ENCODE assay signal across 14 cellular contexts in the genomic region with DNA sequence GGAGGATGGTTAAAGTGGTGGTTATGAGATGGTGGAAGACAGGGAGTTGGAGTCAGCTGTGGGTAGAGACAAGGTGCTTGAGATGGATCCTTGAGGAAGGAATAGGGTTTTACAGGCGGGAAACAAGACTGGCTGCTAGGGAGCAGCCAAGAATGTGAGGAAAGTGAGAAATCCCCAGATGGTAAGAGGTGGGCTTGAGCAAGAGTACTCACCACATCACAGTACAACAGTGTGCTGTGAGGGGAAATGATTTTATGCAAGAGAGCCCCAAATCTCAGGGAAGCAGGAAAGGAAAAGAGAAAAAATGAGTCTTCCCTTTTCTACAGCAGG. TPM values are rescaled to one million over a fixed set of nuclear protein-coding genes. Genes with fewer than 3 reads are reported as not detected.
A peak's percentile ranks its signal among the peaks of the same experiment; 100 is the strongest.
DNase-seq lines count a peak whose midpoint lies in the region; ATAC-seq and TF ChIP-seq lines count a peak whose summit lies in the region.
"Had no signal": no experiment of that assay in that cellular context is flagged by ENCODE, and none has a peak within 500 bp of the region (broad histone marks: within the 10 kb centered on the region; RNA-seq: fewer than 3 reads in every experiment).

No MANE protein-coding gene starts in this region.

- no peak overlapping the region for H3K9ac ChIP-seq in SK-N-MC (ENCODE audit: insufficient read length)
- H3K9ac ChIP-seq: KMS-11 had no signal

- POLR2A ChIA-PET in CD8-positive, alpha-beta memory T cell (lab: Charles Lee): interaction anchor here (1.3 kb wide), 1 partner anchor 8 kb away, joined by 3 read pairs; no protein-coding TSS in a partner anchor

- H3K36me3 Mint-ChIP-seq in CD8-positive, alpha-beta memory T cell: peaks cover 0 to 38% (median 5%) of the 10 kb centered on the region in 3 donors

- peak overlapping the region; percentile 9 to 96 (median 68) for H3K27ac Mint-ChIP-seq in CD8-positive, alpha-beta memory T cell

- H3K4me1 Mint-ChIP-seq in CD8-positive, alpha-beta memory T cell: peaks cover 24 to 60% (median 44%) of the 10 kb centered on the region in 3 donors

- TF ChIP-seq CTCF in dorsolateral prefrontal cortex (IDR thresholded peaks at IDR 0.05 in 54 of 56, conservative IDR thresholded peaks at IDR 0.05 in 2 of 56; ENCODE audit: low read depth in 1 of 56, partially characterized antibody in 56 of 56) (no peak), gastrocnemius medialis (IDR thresholded peaks at IDR 0.05 in 4 of 5, conservative IDR thresholded peaks at IDR 0.05 in 1 of 5) (no peak)

- in situ Hi-C loops in gastrocnemius medialis (cut with MboI; ENCODE audit: low sequenced_read_pairs in 4 of 4): loop anchor here in 1 of 4 donors (25.0 kb wide), 1 partner anchor 177 kb away; the partner anchor contains the start of gene C1RL

- no peak for TF ChIP-seq POLR2A in gastrocnemius medialis (IDR thresholded peaks at IDR 0.05)

- peaks cover 44% of the 10 kb centered on the region for H3K4me1 ChIP-seq in CD8-positive, alpha-beta memory T cell (ENCODE audit: insufficient read depth, low read length)
- peaks cover 30 to 42% of the 10 kb centered on the region in 2 donors for H3K4me1 ChIP-seq in gastrocnemius medialis

- no peak for DNase-seq in CD8-positive, alpha-beta memory T cell
- no peak for DNase-seq in SK-N-MC (ENCODE audit: low read depth, low spot score)
- DNase-seq in dorsolateral prefrontal cortex: no peak
- no peak for DNase-seq in gastrocnemius medialis
- no peak for DNase-seq in H7
- DNase-seq in GM19240 (ENCODE audit: insufficient read length, low spot score): no peak
- DNase-seq: aorta, DMS79, lower lobe of right lung, WERI-Rb-1 had no signal

- no peak overlapping the region for H3K27ac ChIP-seq in CD8-positive, alpha-beta memory T cell (ENCODE audit: low read depth, low read length)
- H3K27ac ChIP-seq in SK-N-MC: peak overlapping the region; percentile 57; the same call in 1 of the 2 replicates
- peak overlapping the region in 52 of 59 donors; percentile 16 to 100 (median 70) for H3K27ac ChIP-seq in dorsolateral prefrontal cortex
- H3K27ac ChIP-seq in gastrocnemius medialis: peak overlapping the region; percentile 57 to 96 (median 81)
- H3K27ac ChIP-seq: KMS-11, lower lobe of right lung, WERI-Rb-1 had no signal

- no peaks in the 10 kb centered on the region for H3K36me3 ChIP-seq in CD8-positive, alpha-beta memory T cell (ENCODE audit: insufficient read depth, low read length)
- H3K36me3 ChIP-seq in SK-N-MC (ENCODE audit: insufficient read depth, low read length): peaks cover 52% of the 10 kb centered on the region
- H3K36me3 ChIP-seq in gastrocnemius medialis: peaks cover 0 to 16% of the 10 kb centered on the region in 2 donors
- peaks cover 13% of the 10 kb centered on the region for H3K36me3 ChIP-seq in H7 (replicated peaks; ENCODE audit: control insufficient read depth, insufficient read depth, low read length)

- CTCF ChIA-PET in CD8-positive, alpha-beta memory T cell (lab: Charles Lee): interaction anchor here (0.9 to 22.6 kb wide), 6 partner anchors 9 to 173 kb away, joined by 3 to 815 read pairs (median 6); partner anchors contain the start of genes ATN1, C12orf57 and RNU7-1

- peak overlapping the region in 6 of 7 donors; percentile 18 to 85 (median 60) for H3K4me3 Mint-ChIP-seq in CD8-positive, alpha-beta memory T cell

- intact Hi-C loops in dorsolateral prefrontal cortex (cut with DNase I): loop anchor here in 1 of 2 donors (5.0 kb wide), 1 partner anchor 37 kb away; the partner anchor contains the start of genes EMG1 and PHB2
- intact Hi-C loops in gastrocnemius medialis (cut with DNase I; ENCODE audit: low total_unique reads): no loop called here

- ATAC-seq in gastrocnemius medialis (no peak), HG03025 (IDR thresholded peaks at IDR 0.05; ENCODE audit: low FRiP score, unreplicated experiment) (no peak), HG02870 (IDR thresholded peaks at IDR 0.05; ENCODE audit: unreplicated experiment) (no peak)
- ATAC-seq: lower lobe of right lung had no signal

- H3K4me3 ChIP-seq in CD8-positive, alpha-beta memory T cell (ENCODE audit: low read length): no peak overlapping the region
- H3K4me3 ChIP-seq in SK-N-MC (no peak overlapping the region), dorsolateral prefrontal cortex (peak overlapping the region in 1 of 59 donors; percentile 0), gastrocnemius medialis (no peak overlapping the region), H7 (ENCODE audit: insufficient read depth, low read depth, low read length) (no peak overlapping the region)
- H3K4me3 ChIP-seq: lower lobe of right lung, Peyer's patch had no signal

- H3K27me3 ChIP-seq in CD8-positive, alpha-beta memory T cell (ENCODE audit: insufficient read depth, low read length, poor library complexity, severe bottlenecking): no peaks in the 10 kb centered on the region
- no peaks in the 10 kb centered on the region for H3K27me3 ChIP-seq in dorsolateral prefrontal cortex
- no peaks in the 10 kb centered on the region for H3K27me3 ChIP-seq in gastrocnemius medialis
- H3K27me3 ChIP-seq in H7 (ENCODE audit: control insufficient read depth, insufficient read depth, low read length): no peaks in the 10 kb centered on the region
- H3K27me3 ChIP-seq: Peyer's patch had no signal

- H3K9me3 Mint-ChIP-seq in CD8-positive, alpha-beta memory T cell: no peaks in the 10 kb centered on the region

- H3K27me3 Mint-ChIP-seq in CD8-positive, alpha-beta memory T cell: peaks cover 0 to 1% of the 10 kb centered on the region in 2 donors

- H3K9me3 ChIP-seq in CD8-positive, alpha-beta memory T cell (ENCODE audit: low read length): no peaks in the 10 kb centered on the region
- H3K9me3 ChIP-seq in SK-N-MC (ENCODE audit: low read depth, low read length): no peaks in the 10 kb centered on the region
- no peaks in the 10 kb centered on the region for H3K9me3 ChIP-seq in gastrocnemius medialis
- H3K9me3 ChIP-seq: lower lobe of right lung, Peyer's patch had no signal

RNA-seq across cellular contexts. Expression of gene ATN1, which starts 7.4 kb away (rescaled TPM):
- 10 to 100 TPM; 54.8 to 60.4 TPM for total RNA-seq in CD8-positive, alpha-beta memory T cell
- polyA plus RNA-seq in CD8-positive, alpha-beta memory T cell: 0.62 TPM
- total RNA-seq in dorsolateral prefrontal cortex (100 to 1,000 TPM; 147 to 334 (median 199) TPM), gastrocnemius medialis (10 to 100 TPM; 11.5 to 31.5 (median 26.5) TPM)
- total RNA-seq in H7 (2014; rRNA removed; shearing (Covaris generic)): 11.4 and 13.4 TPM in 2 replicates

RNA-seq across cellular contexts. Expression of gene RNU7-1, which starts 8.4 kb away (rescaled TPM):
- total RNA-seq in CD8-positive, alpha-beta memory T cell: not detected
- not detected for polyA plus RNA-seq in CD8-positive, alpha-beta memory T cell
- not detected for total RNA-seq in dorsolateral prefrontal cortex
- total RNA-seq in gastrocnemius medialis: not detected
- total RNA-seq in H7 (2014; rRNA removed; shearing (Covaris generic)): not detected in 2 replicates
- total RNA-seq: aorta, lower lobe of right lung, Peyer's patch had no signal
- polyA plus RNA-seq: aorta had no signal

RNA-seq across cellular contexts. Expression of gene C12orf57, which starts 8.6 kb away (rescaled TPM):
- total RNA-seq in CD8-positive, alpha-beta memory T cell: 100 to 1,000 TPM; 297 to 304 TPM
- polyA plus RNA-seq in CD8-positive, alpha-beta memory T cell: 259 TPM
- 100 to 1,000 TPM; 102 to 287 (median 162) TPM for total RNA-seq in dorsolateral prefrontal cortex
- total RNA-seq in gastrocnemius medialis: 100 to 1,000 TPM; 175 to 220 (median 183) TPM
- total RNA-seq in H7 (2014; rRNA removed; shearing (Covaris generic)): 136 and 153 TPM in 2 replicates

RNA-seq across cellular contexts. Expression of gene PTPN6, which starts 16.0 kb away (rescaled TPM):
- total RNA-seq in CD8-positive, alpha-beta memory T cell: 100 to 1,000 TPM; 456 to 460 TPM
- polyA plus RNA-seq in CD8-positive, alpha-beta memory T cell: 379 TPM
- 10 to 100 TPM in 52 of 120 experiments, 1 to 10 TPM in 68; 2.6 to 25.6 (median 9.2) TPM for total RNA-seq in dorsolateral prefrontal cortex
- 1 to 10 TPM in 3 of 4 donors, under 1 TPM in 1; 0.87 to 7.6 (median 5.0) TPM for total RNA-seq in gastrocnemius medialis
- 25.0 and 34.3 TPM in 2 replicates for total RNA-seq in H7 (2014; rRNA removed; shearing (Covaris generic))

RNA-seq across cellular contexts. Expression of gene ENO2, which starts 20.8 kb away (rescaled TPM):
- total RNA-seq in CD8-positive, alpha-beta memory T cell: 100 to 1,000 TPM; 125 to 131 TPM
- polyA plus RNA-seq in CD8-positive, alpha-beta memory T cell: 36.4 TPM
- total RNA-seq in dorsolateral prefrontal cortex: 1,000 to 10,000 TPM in 14 of 120 experiments, 100 to 1,000 TPM in 106; 270 to 1,166 (median 848) TPM
- total RNA-seq in gastrocnemius medialis: 1 to 10 TPM in 3 of 4 donors, under 1 TPM in 1; 0.97 to 6.2 (median 1.8) TPM
- total RNA-seq in H7 (2014; rRNA removed; shearing (Covaris generic)): 47.4 and 59.0 TPM in 2 replicates
